ENCODE assay signal across 22 cellular contexts in the genomic region with DNA sequence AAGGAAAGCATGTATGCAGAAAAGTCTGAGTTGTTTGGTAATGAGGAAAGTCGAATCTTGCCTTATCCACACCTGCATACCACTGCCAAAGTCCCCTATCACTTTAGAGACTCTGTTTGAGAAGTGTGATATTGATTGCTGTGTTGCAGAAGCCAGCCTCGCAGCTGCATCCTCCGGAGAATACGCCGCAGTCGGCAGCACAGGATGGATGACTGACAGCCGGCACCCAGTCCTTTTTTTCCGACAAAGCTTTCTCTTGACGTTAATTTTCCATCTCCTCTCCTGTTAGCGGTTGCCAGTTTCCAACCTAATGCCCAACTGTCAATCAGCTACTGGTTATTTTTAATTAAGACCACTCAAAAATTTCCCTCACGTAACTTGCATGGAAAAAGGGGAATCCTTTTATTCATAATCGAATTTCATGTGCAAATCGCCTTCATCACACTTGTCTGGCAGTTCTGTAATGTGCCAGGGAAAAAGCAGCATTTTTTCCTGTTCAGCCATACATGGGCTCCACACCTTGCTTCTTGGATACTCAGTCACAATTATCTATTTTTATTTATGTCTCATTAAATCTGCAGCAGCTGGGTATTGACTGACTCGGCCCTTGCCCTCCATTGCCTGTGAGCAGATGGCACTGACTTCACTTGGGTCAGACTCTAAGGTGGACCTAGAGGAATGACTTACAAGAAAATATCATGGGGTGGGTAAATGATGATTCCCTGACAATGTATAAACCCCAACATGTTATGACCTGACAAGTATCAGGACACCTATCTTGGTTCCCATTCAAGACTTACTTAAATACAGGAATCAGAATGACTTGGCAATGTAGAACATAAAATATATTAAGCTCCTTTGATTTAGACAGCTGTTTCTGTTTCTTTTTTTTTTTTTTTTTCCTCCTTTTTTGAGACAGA.
A peak's percentile ranks its signal among the peaks of the same experiment; 100 is the strongest.
DNase-seq lines count a peak whose midpoint lies in the region; ATAC-seq, FAIRE-seq and TF ChIP-seq lines count a peak whose summit lies in the region.
"Had no signal": no experiment of that assay in that cellular context is flagged by ENCODE, and none has a peak within 500 bp of the region (broad histone marks: within the 10 kb centered on the region; RNA-seq: fewer than 3 reads in every experiment).

No MANE protein-coding gene starts in this region.

- no peak overlapping the region for H3K4me3 ChIP-seq in HepG2 (replicated peaks in 1 of 3; ENCODE audit: insufficient read depth in 1 of 3, low read depth in 2 of 3, low read length in 3 of 3)
- no peak overlapping the region for H3K4me3 ChIP-seq in right cardiac atrium (ENCODE audit: low read length)
- H3K4me3 ChIP-seq: BLaER1 treated with 17β-estradiol and CSF1 and Interleukin-3, amounts not matched to agents 10 nM and 100 nM; GM23248 had no signal

- no TSS peak for BruUV-seq in HepG2 (replicated peaks; lab: Mats Ljungman, UMichigan)

- H3K27me3 ChIP-seq in HepG2 (ENCODE audit: control insufficient read depth in 1 of 2, insufficient read depth in 2 of 2, low read length in 2 of 2) = 0 out of 5 replicates have a peak, but pooled peaks cover 0 to 8% of the 10 kb centered on the region in 2 experiments
- no peaks in the 10 kb centered on the region for H3K27me3 ChIP-seq in right cardiac atrium (ENCODE audit: control insufficient read depth, insufficient read depth)
- H3K27me3 ChIP-seq: BLaER1 treated with 17β-estradiol and CSF1 and Interleukin-3, amounts not matched to agents 10 nM and 100 nM had no signal

- 6% methylated on average over 11 of the region's 14 CpGs for WGBS in HepG2 (ENCODE audit: low lambda C conversion rate)
- 78% methylated on average over 14 of the region's 14 CpGs for WGBS in right cardiac atrium

- H3K4me3 Mint-ChIP-seq in brain = peak overlapping the region in 3 of 5 experiments; percentile 47 to 68 (median 63)
- H3K4me3 Mint-ChIP-seq in activated naive CD4-positive, alpha-beta T cell treated with anti-CD3 and anti-CD28 coated beads, Interleukin-2, amount 10 ng/mL, durations not matched to agents 7 days and 5 days = no peak overlapping the region
- H3K4me3 Mint-ChIP-seq: CD8-positive, alpha-beta memory T cell had no signal

- peak overlapping the region; percentile 2 for H2AFZ ChIP-seq in HepG2 (ENCODE audit: low read length)
- H2AFZ ChIP-seq: GM23248 had no signal

- in situ Hi-C loops in HepG2 (cut with HindIII; ENCODE audit: extremely low pct_ligation_motif_present, low pct_unique_long_range_greater_than_20kb) = no loop called here

- TF ChIP-seq CTCF in brain (conservative IDR thresholded peaks at IDR 0.05) (no peak), HepG2 (CRISPR knock-in tag; IDR thresholded peaks at IDR 0.05) (no peak)

- DNase-seq in NCI-H748 (lab: John Stamatoyannopoulos, UW; ENCODE audit: unreplicated experiment) = peak; percentile 5
- no peak for DNase-seq in NCI-H748 treated with DMSO at 0.1 percent for 48 hours (lab: John Stamatoyannopoulos, UW)
- DNase-seq in HepG2 (ENCODE audit: low spot score) = no peak
- DNase-seq in activated naive CD4-positive, alpha-beta T cell treated with anti-CD3 and anti-CD28 coated beads, Interleukin-2, amount 10 ng/mL, durations not matched to agents 7 days and 5 days = no peak
- DNase-seq in right cardiac atrium = no peak
- DNase-seq: CD8-positive, alpha-beta memory T cell; DND-41; GM23248; HCEC 1CT; NCI-H1105 treated with DMSO at 0.1 percent for 48 hours; NCI-H2029 treated with DMSO at 0.1 percent for 48 hours; NCI-H510A; NK-92 treated with Interleukin-12 subunit alpha and Interleukin-12 subunit beta, amount 100 ng/mL, for 24 hours had no signal

- no peak for TF ChIP-seq POLR2A in HepG2 (IDR thresholded peaks at IDR 0.05; ENCODE audit: insufficient read depth in 1 of 2, low read depth in 2 of 2, low read length in 2 of 2)

- no peak for TF ChIP-seq EP300 in HepG2 (IDR thresholded peaks at IDR 0.05; ENCODE audit: low read depth in 2 of 2, low read length in 2 of 2)
- no peak for TF ChIP-seq EP300 in HepG2 (CRISPR knock-in tag; IDR thresholded peaks at IDR 0.05; ENCODE audit: borderline replicate concordance)

- no peak for TF ChIP-seq RAD21 in HepG2 (CRISPR knock-in tag; IDR thresholded peaks at IDR 0.05)

- no peaks in the 10 kb centered on the region for H4K20me1 ChIP-seq in HepG2 (ENCODE audit: insufficient read depth, low read length)
- H4K20me1 ChIP-seq: BLaER1 treated with 17β-estradiol and CSF1 and Interleukin-3, amounts not matched to agents 10 nM and 100 nM had no signal

- H3K27ac ChIP-seq in HepG2 (ENCODE audit: extremely low read length, insufficient read depth, low read length) (no peak overlapping the region), right cardiac atrium (ENCODE audit: low read length) (no peak overlapping the region)
- H3K27ac ChIP-seq: BLaER1 treated with 17β-estradiol and CSF1 and Interleukin-3, amounts not matched to agents 10 nM and 100 nM; GM23248; HL-60; RWPE1 had no signal

- POLR2A ChIA-PET in HepG2 (lab: Yijun Ruan, JAX) = no interaction called here

- H3K27me3 Mint-ChIP-seq in brain = no peaks in the 10 kb centered on the region
- no peaks in the 10 kb centered on the region for H3K27me3 Mint-ChIP-seq in activated naive CD4-positive, alpha-beta T cell treated with anti-CD3 and anti-CD28 coated beads, Interleukin-2, amount 10 ng/mL, durations not matched to agents 7 days and 5 days
- H3K27me3 Mint-ChIP-seq: CD8-positive, alpha-beta memory T cell had no signal

- H3K27ac Mint-ChIP-seq in brain = peak overlapping the region in 3 of 5 experiments; percentile 43 to 86 (median 83)
- H3K27ac Mint-ChIP-seq in activated naive CD4-positive, alpha-beta T cell treated with anti-CD3 and anti-CD28 coated beads, Interleukin-2, amount 10 ng/mL, durations not matched to agents 7 days and 5 days = no peak overlapping the region

- H3K9ac ChIP-seq in HepG2 (ENCODE audit: insufficient read depth, low read depth, low read length) = no peak overlapping the region
- H3K9ac ChIP-seq: BLaER1 treated with 17β-estradiol and CSF1 and Interleukin-3, amounts not matched to agents 10 nM and 100 nM; GM23248 had no signal

- H3K79me2 ChIP-seq in HepG2 (ENCODE audit: insufficient read depth, low read length) = no peaks in the 10 kb centered on the region

- no peaks in the 10 kb centered on the region for H3K9me3 ChIP-seq in HepG2 (ENCODE audit: low read length)
- H3K9me3 ChIP-seq in right cardiac atrium (ENCODE audit: control insufficient read depth, low read length) = no peaks in the 10 kb centered on the region
- H3K9me3 ChIP-seq: BLaER1 treated with 17β-estradiol and CSF1 and Interleukin-3, amounts not matched to agents 10 nM and 100 nM had no signal

- peaks cover 20% of the 10 kb centered on the region for H3K4me1 Mint-ChIP-seq in brain
- H3K4me1 Mint-ChIP-seq in activated naive CD4-positive, alpha-beta T cell treated with anti-CD3 and anti-CD28 coated beads, Interleukin-2, amount 10 ng/mL, durations not matched to agents 7 days and 5 days = no peaks in the 10 kb centered on the region
- H3K4me1 Mint-ChIP-seq: CD8-positive, alpha-beta memory T cell had no signal

- H3K4me1 ChIP-seq in HepG2 (ENCODE audit: insufficient read depth, low read length) (peaks cover 9% of the 10 kb centered on the region), right cardiac atrium (ENCODE audit: control insufficient read depth, insufficient read depth, low read length) (no peaks in the 10 kb centered on the region)

- intact Hi-C loops in HepG2 (cut with micrococcal nuclease; ENCODE audit: unreplicated experiment) (no loop called here), right cardiac atrium (cut with DNase I) (no loop called here)

- ATAC-seq in HepG2 (peak; percentile 84), GM19397 (IDR thresholded peaks at IDR 0.05; ENCODE audit: unreplicated experiment) (no peak), HG02610 (IDR thresholded peaks at IDR 0.05; ENCODE audit: unreplicated experiment) (no peak), right cardiac atrium (no peak)

- H3K36me3 Mint-ChIP-seq in brain = no peaks in the 10 kb centered on the region
- H3K36me3 Mint-ChIP-seq in activated naive CD4-positive, alpha-beta T cell treated with anti-CD3 and anti-CD28 coated beads, Interleukin-2, amount 10 ng/mL, durations not matched to agents 7 days and 5 days = no peaks in the 10 kb centered on the region
- H3K36me3 Mint-ChIP-seq: CD8-positive, alpha-beta memory T cell had no signal

- no peaks in the 10 kb centered on the region for H3K36me3 ChIP-seq in HepG2 (replicated peaks in 1 of 2; ENCODE audit: control insufficient read depth in 1 of 2, insufficient read depth in 2 of 2, low read length in 2 of 2)
- H3K36me3 ChIP-seq: BLaER1 treated with 17β-estradiol and CSF1 and Interleukin-3, amounts not matched to agents 10 nM and 100 nM had no signal

- no peak for FAIRE-seq in HepG2 (lab: Jason Lieb, UNC)
- FAIRE-seq: D721Med, G401.6, HTR-8/SVneo had no signal

- no peak overlapping the region for H3K4me2 ChIP-seq in HepG2 (ENCODE audit: low read depth, low read length)
- H3K4me2 ChIP-seq: BLaER1 treated with 17β-estradiol and CSF1 and Interleukin-3, amounts not matched to agents 10 nM and 100 nM had no signal

- peaks cover 0 to 4% (median 0%) of the 10 kb centered on the region in 5 experiments for H3K9me3 Mint-ChIP-seq in brain
- H3K9me3 Mint-ChIP-seq in activated naive CD4-positive, alpha-beta T cell treated with anti-CD3 and anti-CD28 coated beads, Interleukin-2, amount 10 ng/mL, durations not matched to agents 7 days and 5 days = peaks cover 8% of the 10 kb centered on the region

- CTCF ChIA-PET in HepG2 (lab: Yijun Ruan, JAX; ENCODE audit: low intra/inter-chr PET ratio, low total read pairs) = no interaction called here
- CTCF ChIA-PET in activated naive CD4-positive, alpha-beta T cell treated with anti-CD3 and anti-CD28 coated beads, Interleukin-2, amount 10 ng/mL, durations not matched to agents 7 days and 5 days (lab: Charles Lee) = no interaction called here

TF ChIP-seq in HepG2, 621 proteins besides CTCF, POLR2A, EP300 and RAD21:
- TF ChIP-seq, protein P1, sequence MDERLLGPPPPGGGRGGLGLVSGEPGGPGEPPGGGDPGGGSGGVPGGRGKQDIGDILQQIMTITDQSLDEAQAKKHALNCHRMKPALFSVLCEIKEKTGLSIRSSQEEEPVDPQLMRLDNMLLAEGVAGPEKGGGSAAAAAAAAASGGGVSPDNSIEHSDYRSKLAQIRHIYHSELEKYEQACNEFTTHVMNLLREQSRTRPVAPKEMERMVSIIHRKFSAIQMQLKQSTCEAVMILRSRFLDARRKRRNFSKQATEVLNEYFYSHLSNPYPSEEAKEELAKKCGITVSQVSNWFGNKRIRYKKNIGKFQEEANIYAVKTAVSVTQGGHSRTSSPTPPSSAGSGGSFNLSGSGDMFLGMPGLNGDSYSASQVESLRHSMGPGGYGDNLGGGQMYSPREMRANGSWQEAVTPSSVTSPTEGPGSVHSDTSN (CRISPR knock-in tag; IDR thresholded peaks at IDR 0.05) = peak; percentile 71
- no peak for TF ChIP-seq ZNF644 (CRISPR knock-in tag; IDR thresholded peaks at IDR 0.05; ENCODE audit: low read depth)
- peak; percentile 18; the same call in 1 of the 2 replicates for TF ChIP-seq ONECUT2 (CRISPR knock-in tag; IDR thresholded peaks at IDR 0.05)
